ENCODE assay signal across 8 cellular contexts in the genomic region with DNA sequence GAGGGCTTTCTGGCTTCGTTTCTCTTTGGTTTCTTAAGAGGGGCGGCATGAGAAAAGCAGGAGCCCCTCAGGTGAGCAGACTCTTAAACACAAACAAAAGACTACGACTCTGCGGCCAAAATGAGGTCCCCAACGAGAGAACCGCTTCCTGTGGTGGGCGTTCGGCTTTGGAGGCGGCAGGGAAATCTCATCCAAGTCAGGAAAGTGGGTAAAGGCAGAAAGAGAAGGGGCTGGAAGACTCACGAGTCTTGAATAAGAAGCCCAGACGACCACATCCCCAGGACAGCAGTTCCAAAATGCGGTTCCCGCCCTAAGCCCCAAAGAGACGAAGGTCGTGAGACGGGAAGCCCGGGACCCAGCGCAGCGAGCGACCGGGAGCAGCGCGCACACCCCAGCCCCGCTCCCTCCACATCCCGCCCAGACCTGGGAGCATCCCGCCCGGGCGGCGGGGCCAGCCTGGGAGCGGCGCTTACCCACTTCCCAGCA. TPM values are rescaled to one million over a fixed set of nuclear protein-coding genes. Genes with fewer than 3 reads are reported as not detected.
DNase-seq lines count a peak whose midpoint lies in the region; ATAC-seq and TF ChIP-seq lines count a peak whose summit lies in the region.

No MANE protein-coding gene starts in this region.

- TF ChIP-seq CTCF in GM13977 (IDR thresholded peaks at IDR 0.05; ENCODE audit: extremely low read depth, insufficient read depth, missing control alignments) = no peak
- TF ChIP-seq CTCF in fibroblast of mammary gland (conservative IDR thresholded peaks at IDR 0.05; ENCODE audit: control insufficient read depth, insufficient read depth, low read depth, low read length) = no peak
- no peak for TF ChIP-seq CTCF in prostate gland (IDR thresholded peaks at IDR 0.05)

- WGBS in prostate gland = 0% methylated on average over 25 of the region's 31 CpGs

- no peaks in the 10 kb centered on the region for H3K36me3 ChIP-seq in prostate gland

- DNase-seq in GM13977 (ENCODE audit: low spot score) = peak; percentile 50
- peak; percentile 13 to 16 for DNase-seq in activated CD4-positive, alpha-beta T cell treated with anti-CD3 and anti-CD28 coated beads, Interleukin-2, amount 50 U/mL, for 24 hours (ENCODE audit: low read depth in 1 of 2, low spot score in 1 of 2)
- DNase-seq in fibroblast of mammary gland (ENCODE audit: low read depth) = no peak
- DNase-seq in prostate gland (ENCODE audit: low spot score) = no peak
- no peak for DNase-seq in DMS153 treated with DMSO at 0.1 percent for 48 hours (lab: John Stamatoyannopoulos, UW; ENCODE audit: unreplicated experiment)
- no peak for DNase-seq in GDM1 (lab: John Stamatoyannopoulos, UW)
- no peak for DNase-seq in NCI-H82 treated with DMSO at 0.1 percent for 48 hours (lab: John Stamatoyannopoulos, UW; ENCODE audit: unreplicated experiment)

- H3K27ac ChIP-seq in prostate gland = peak overlapping the region; percentile 95 to 97

- peaks cover 8% of the 10 kb centered on the region for H3K4me1 ChIP-seq in prostate gland (replicated peaks)

- intact Hi-C loops in prostate gland (cut with DNase I) = loop anchor here (2.0 to 5.0 kb wide), 3 partner anchors 112 to 450 kb away; partner anchors contain the start of genes PDS5A, SMIM14 and UBE2K

- no peaks in the 10 kb centered on the region for H3K27me3 ChIP-seq in prostate gland (replicated peaks; ENCODE audit: insufficient read depth)

- ATAC-seq in HG03025 (IDR thresholded peaks at IDR 0.05; ENCODE audit: low FRiP score, unreplicated experiment) = peak; percentile 11

- no peaks in the 10 kb centered on the region for H3K9me3 ChIP-seq in prostate gland

- in situ Hi-C loops in GM13977 (cut with MboI; ENCODE audit: low pct_unique_long_range_greater_than_20kb, low sequenced_read_pairs, unreplicated experiment) = no loop called here

- no peak for TF ChIP-seq POLR2A in prostate gland (IDR thresholded peaks at IDR 0.05)

- peak overlapping the region; percentile 97 for H3K4me3 ChIP-seq in fibroblast of mammary gland (ENCODE audit: control insufficient read depth, low read depth, low read length)
- peak overlapping the region; percentile 66 to 89 for H3K4me3 ChIP-seq in prostate gland

RNA-seq across cellular contexts. Expression of gene UGDH, which starts 0.4 kb away (rescaled TPM):
- total RNA-seq in prostate gland = 100 to 1,000 TPM in 1 of 2 donors, 10 to 100 TPM in 1; 59.0 to 147 TPM

Comparison
In these comparisons a context has a peak if more than half of its experiments do, and no peak if none do; other contexts are left out.
1. DNase-seq: peak in GM13977 (single experiment) and activated CD4-positive, alpha-beta T cell treated with anti-CD3 and anti-CD28 coated beads, Interleukin-2, amount 50 U/mL, for 24 hours (2 of 2); none in fibroblast of mammary gland (single experiment), prostate gland (single experiment), DMS153 treated with DMSO at 0.1 percent for 48 hours (single experiment), GDM1 (single experiment) and NCI-H82 treated with DMSO at 0.1 percent for 48 hours (single experiment).